Comparison of ENCODE assay signal across 21 cellular contexts in genomic region chrX:100874240-100874798, GRCh38. TPM values are rescaled to one million over a fixed set of nuclear protein-coding genes. Genes with fewer than 3 reads are reported as not detected.
"Had no signal": no experiment of that assay in that cellular context is flagged by ENCODE, and none has a peak within 500 bp of the region (broad histone marks: within the 10 kb centered on the region; RNA-seq: fewer than 3 reads in every experiment).

NOX1 (minus strand) TSS chrX:100874359; CDS start chrX:100874139, 220 bp downstream.

- H3K9me3 ChIP-seq: esophagus squamous epithelium, heart left ventricle had no signal

- H3K27ac ChIP-seq: esophagus squamous epithelium, heart left ventricle had no signal

- H3K36me3 ChIP-seq: esophagus squamous epithelium, heart left ventricle had no signal

- DNase-seq: activated CD4-positive, alpha-beta T cell treated with anti-CD3 and anti-CD28 coated beads, Interleukin-2, amount 50 U/mL, for 4 hours; activated CD4-positive, CD25-positive, alpha-beta regulatory T cell treated with anti-CD3 and anti-CD28 coated beads, Interleukin-2, amount 50 U/mL, for 72 hours; activated effector memory CD4-positive, alpha-beta T cell treated with anti-CD3 and anti-CD28 coated beads, Interleukin-2, amount 50 U/mL, for 16 hours; activated T-cell treated with anti-CD3 and anti-CD28 coated beads, Interleukin-2, amount 50 U/mL, for 24 hours; anterior cingulate cortex; esophagus squamous epithelium; heart left ventricle; kidney; left ventricle myocardium superior; mesenchymal stem cell; stimulated activated CD4-positive, alpha-beta T cell treated with anti-CD3 and anti-CD28 coated beads, Interleukin-4, amount 100 ng/mL, for 1 hour; stimulated activated CD8-positive, alpha-beta memory T cell treated with anti-CD3 and anti-CD28 coated beads, Interleukin-4, amount 100 ng/mL, for 48 hours; stimulated activated naive CD8-positive, alpha-beta T cell treated with anti-CD3 and anti-CD28 coated beads, Interleukin-15, Interleukin-2, amounts not matched to agents 100 U/mL and 50 U/mL, for 24 hours had no signal

- H3K4me3 ChIP-seq: esophagus squamous epithelium, heart left ventricle had no signal

- H3K4me1 ChIP-seq: esophagus squamous epithelium, heart left ventricle had no signal

RNA-seq across cellular contexts. Expression of gene NOX1, which starts in this region (rescaled TPM):
- total RNA-seq: activated naive CD4-positive, alpha-beta T cell treated with anti-CD3 and anti-CD28 coated beads, Interleukin-2, amount 50 U/mL, for 72 hours; bronchial epithelial cell; chondrocyte; esophagus squamous epithelium; frontal cortex; kidney; left ventricle myocardium superior; osteoblast; pulmonary artery endothelial cell; T-helper 2 cell treated with Interferon-gamma antibody and Interleukin-4, amounts not matched to agents 100 ng/mL and 5 ng/mL, for 36 hours; temporal lobe had no signal
